ENCODE assay signal across 10 cellular contexts in the genomic region with DNA sequence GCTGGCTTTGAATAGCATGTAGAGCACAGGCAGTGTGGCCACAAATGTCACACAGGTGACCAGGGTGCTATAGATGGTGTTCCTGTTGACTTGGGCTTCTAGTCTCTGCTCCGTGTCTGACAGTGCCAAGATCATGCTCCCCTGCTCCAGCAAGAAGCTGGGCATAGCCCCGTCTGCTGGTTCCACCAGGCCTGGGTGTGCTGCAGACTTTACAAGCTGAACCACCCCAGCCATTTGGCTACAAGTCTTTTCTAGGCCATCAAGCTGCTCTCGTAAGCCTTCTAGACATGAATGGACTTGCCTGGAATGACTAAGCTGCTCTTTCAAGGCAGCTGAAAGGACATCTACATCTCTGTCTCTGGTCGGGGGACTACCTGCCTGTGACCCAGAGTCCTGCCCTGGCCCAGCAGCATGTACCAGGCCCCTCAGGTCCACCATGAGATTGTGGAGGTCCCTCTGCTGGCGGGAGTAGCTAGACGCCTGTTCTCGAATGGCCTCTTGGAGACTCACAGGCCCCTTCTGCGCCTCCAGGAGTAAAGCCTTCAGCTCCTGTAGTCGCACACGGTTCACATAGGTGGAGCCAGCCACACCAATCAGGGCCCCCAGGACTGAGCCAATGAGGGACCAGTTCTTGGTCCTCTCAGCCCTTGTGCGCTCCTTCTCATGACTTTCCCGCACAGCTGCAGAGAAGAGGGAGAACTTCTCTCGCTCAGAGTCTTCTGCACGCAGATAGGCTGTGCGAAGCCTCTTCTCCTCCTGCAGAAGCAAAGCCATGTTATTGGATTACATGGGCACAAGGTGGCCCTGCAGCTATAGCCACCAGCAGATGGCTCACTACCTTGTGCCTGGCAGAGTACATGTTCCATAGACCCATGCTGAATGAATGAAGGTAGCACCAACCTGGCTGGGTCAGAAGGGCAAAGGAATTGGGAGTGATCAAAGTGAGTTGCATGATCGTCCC. TPM values are rescaled to one million over a fixed set of nuclear protein-coding genes. Genes with fewer than 3 reads are reported as not detected.
DNase-seq lines count a peak whose midpoint lies in the region; ATAC-seq, FAIRE-seq and TF ChIP-seq lines count a peak whose summit lies in the region.
"Had no signal": no experiment of that assay in that cellular context is flagged by ENCODE, and none has a peak within 500 bp of the region (broad histone marks: within the 10 kb centered on the region; RNA-seq: fewer than 3 reads in every experiment).

No MANE protein-coding gene starts in this region.

- H3K4me3 Mint-ChIP-seq in activated CD4-positive, alpha-beta T cell treated with anti-CD3 and anti-CD28 coated beads, Interleukin-2, amount 10 ng/mL, durations not matched to agents 7 days and 5 days = no peak overlapping the region
- no peak overlapping the region for H3K4me3 Mint-ChIP-seq in astrocyte (ENCODE audit: unreplicated experiment)

- intact Hi-C loops in kidney (cut with DNase I) (loop anchor here (10.0 kb wide), 1 partner anchor 158 kb away; no protein-coding TSS in a partner anchor), upper lobe of right lung (cut with DNase I) (no loop called here)

- no peak overlapping the region for H3K4me2 ChIP-seq in astrocyte (ENCODE audit: low read length)

- peaks cover 11% of the 10 kb centered on the region for H3K27me3 Mint-ChIP-seq in activated CD4-positive, alpha-beta T cell treated with anti-CD3 and anti-CD28 coated beads, Interleukin-2, amount 10 ng/mL, durations not matched to agents 7 days and 5 days
- no peaks in the 10 kb centered on the region for H3K27me3 Mint-ChIP-seq in astrocyte (ENCODE audit: low read depth, unreplicated experiment)

- H3K9me3 ChIP-seq in astrocyte (ENCODE audit: insufficient read depth, low read depth, low read length) (no peaks in the 10 kb centered on the region), kidney (ENCODE audit: control insufficient read depth in 1 of 2, low read length in 2 of 2) (no peaks in the 10 kb centered on the region), upper lobe of right lung (no peaks in the 10 kb centered on the region)

- no peak overlapping the region for H3K9ac ChIP-seq in astrocyte (ENCODE audit: low read length)
- peak overlapping the region in 1 of 2 donors; percentile 17 for H3K9ac ChIP-seq in kidney (ENCODE audit: low read length in 2 of 2)

- ATAC-seq in upper lobe of right lung (no peak), GM21515 (IDR thresholded peaks at IDR 0.05; ENCODE audit: unreplicated experiment) (no peak), omental fat pad (ENCODE audit: low FRiP score) (no peak)

- H3K27me3 ChIP-seq in astrocyte (ENCODE audit: insufficient read depth, low read length) (no peaks in the 10 kb centered on the region), upper lobe of right lung (no peaks in the 10 kb centered on the region)

- peaks cover 21% of the 10 kb centered on the region for H3K4me1 Mint-ChIP-seq in activated CD4-positive, alpha-beta T cell treated with anti-CD3 and anti-CD28 coated beads, Interleukin-2, amount 10 ng/mL, durations not matched to agents 7 days and 5 days
- peaks cover 33% of the 10 kb centered on the region for H3K4me1 Mint-ChIP-seq in astrocyte (ENCODE audit: low read depth, unreplicated experiment)

- H3K4me3 ChIP-seq in astrocyte (ENCODE audit: insufficient read depth, low read depth, low read length) = no peak overlapping the region
- H3K4me3 ChIP-seq in kidney (ENCODE audit: low read length in 2 of 2) = peak overlapping the region in 1 of 2 donors; percentile 62
- H3K4me3 ChIP-seq in upper lobe of right lung = no peak overlapping the region

- H3K4me1 ChIP-seq in astrocyte (ENCODE audit: insufficient read depth, low read length) = peaks cover 34% of the 10 kb centered on the region
- peaks cover 32 to 52% of the 10 kb centered on the region in 2 donors for H3K4me1 ChIP-seq in kidney (ENCODE audit: control insufficient read depth in 1 of 2, insufficient read depth in 1 of 2, low read depth in 1 of 2, low read length in 2 of 2)
- H3K4me1 ChIP-seq in upper lobe of right lung = peaks cover 30% of the 10 kb centered on the region

- POLR2A ChIA-PET in activated CD4-positive, alpha-beta T cell treated with anti-CD3 and anti-CD28 coated beads, Interleukin-2, amount 10 ng/mL, durations not matched to agents 7 days and 5 days (lab: Charles Lee) = no interaction called here

- H3K79me2 ChIP-seq in astrocyte (ENCODE audit: insufficient read depth, low read length) = peaks cover 10% of the 10 kb centered on the region

- H3K36me3 Mint-ChIP-seq in activated CD4-positive, alpha-beta T cell treated with anti-CD3 and anti-CD28 coated beads, Interleukin-2, amount 10 ng/mL, durations not matched to agents 7 days and 5 days (ENCODE audit: low read depth) = peaks cover 19% of the 10 kb centered on the region
- H3K36me3 Mint-ChIP-seq in astrocyte (ENCODE audit: low read depth, unreplicated experiment) = peaks cover 6% of the 10 kb centered on the region

- H3K36me3 ChIP-seq in astrocyte (ENCODE audit: insufficient read depth, low read length) = peaks cover 7% of the 10 kb centered on the region
- no peaks in the 10 kb centered on the region for H3K36me3 ChIP-seq in kidney (ENCODE audit: control insufficient read depth in 1 of 2, insufficient read depth in 2 of 2, low read length in 2 of 2)
- peaks cover 14% of the 10 kb centered on the region for H3K36me3 ChIP-seq in upper lobe of right lung

- no peak for FAIRE-seq in astrocyte (lab: Jason Lieb, UNC)
- FAIRE-seq in kidney (lab: Jason Lieb, UNC) = no peak
- FAIRE-seq in frontal cortex (lab: Jason Lieb, UNC) = no peak

- no peak for TF ChIP-seq CTCF in astrocyte (IDR thresholded peaks at IDR 0.05; ENCODE audit: insufficient read depth, low read depth, low read length)
- TF ChIP-seq CTCF in kidney (IDR thresholded peaks at IDR 0.05; ENCODE audit: borderline replicate concordance, extremely low read depth, insufficient read depth) = no peak
- TF ChIP-seq CTCF in upper lobe of right lung (IDR thresholded peaks at IDR 0.05) = no peak
- no peak for TF ChIP-seq CTCF in omental fat pad (IDR thresholded peaks at IDR 0.05)

- no peaks in the 10 kb centered on the region for H3K9me3 Mint-ChIP-seq in activated CD4-positive, alpha-beta T cell treated with anti-CD3 and anti-CD28 coated beads, Interleukin-2, amount 10 ng/mL, durations not matched to agents 7 days and 5 days
- H3K9me3 Mint-ChIP-seq in astrocyte (ENCODE audit: unreplicated experiment) = no peaks in the 10 kb centered on the region
- H3K9me3 Mint-ChIP-seq: T-helper 1 cell treated with Interleukin-12 subunit alpha and Interleukin-12 subunit beta and Interleukin-4 antibody, amounts not matched to agents 30 μg/mL and 1 μg/mL, for 36 hours had no signal

- H3K27ac Mint-ChIP-seq in activated CD4-positive, alpha-beta T cell treated with anti-CD3 and anti-CD28 coated beads, Interleukin-2, amount 10 ng/mL, durations not matched to agents 7 days and 5 days = no peak overlapping the region
- H3K27ac Mint-ChIP-seq in astrocyte (ENCODE audit: unreplicated experiment) = peak overlapping the region; percentile 84
- H3K27ac Mint-ChIP-seq: T-helper 1 cell treated with Interleukin-12 subunit alpha and Interleukin-12 subunit beta and Interleukin-4 antibody, amounts not matched to agents 30 μg/mL and 1 μg/mL, for 36 hours had no signal

- H4K20me1 ChIP-seq in astrocyte (ENCODE audit: insufficient read depth, low read length) = peaks cover 13% of the 10 kb centered on the region

- H2AFZ ChIP-seq in astrocyte (ENCODE audit: low read depth, low read length) = no peak overlapping the region

- peak; percentile 22 for DNase-seq in activated CD4-positive, alpha-beta T cell treated with anti-CD3 and anti-CD28 coated beads, Interleukin-2, amount 10 ng/mL, durations not matched to agents 7 days and 5 days
- DNase-seq in activated CD4-positive, alpha-beta T cell treated with anti-CD3 and anti-CD28 coated beads, Interleukin-2, amount 50 U/mL, for 1 hour = no peak
- DNase-seq in astrocyte (ENCODE audit: low read depth) (no peak), kidney (no peak), upper lobe of right lung (no peak), omental fat pad (ENCODE audit: low spot score) (no peak), frontal cortex (ENCODE audit: low spot score in 2 of 2) (no peak)
- DNase-seq: stimulated activated CD4-positive, alpha-beta T cell treated with anti-CD3 and anti-CD28 coated beads, Interleukin-4, amount 100 ng/mL, for 24 hours had no signal

- H3K27ac ChIP-seq in astrocyte (ENCODE audit: low read depth, low read length) (peak overlapping the region; percentile 4), kidney (ENCODE audit: low read depth in 2 of 2, low read length in 2 of 2) (peak overlapping the region; percentile 5 to 84), upper lobe of right lung (peak overlapping the region; percentile 4)

- CTCF ChIA-PET in activated CD4-positive, alpha-beta T cell treated with anti-CD3 and anti-CD28 coated beads, Interleukin-2, amount 10 ng/mL, durations not matched to agents 7 days and 5 days (lab: Charles Lee) = interaction anchor here (0.6 to 5.5 kb wide), 10 partner anchors 13 to 389 kb away, joined by 3 to 80 read pairs (median 4); a partner anchor contains a TSS

RNA-seq across cellular contexts. Expression of a gene that starts 2.8 kb away (rescaled TPM):
- total RNA-seq in activated CD4-positive, alpha-beta T cell treated with anti-CD3 and anti-CD28 coated beads, Interleukin-2, amount 10 ng/mL, durations not matched to agents 7 days and 5 days = 1 to 10 TPM; 2.3 to 2.5 TPM
- total RNA-seq in astrocyte (42.0 and 59.2 TPM in 2 replicates), kidney (224 TPM), upper lobe of right lung (103 TPM), omental fat pad (10 to 100 TPM; 66.7 to 91.3 (median 77.1) TPM), frontal cortex (32.2 TPM)
- 101 TPM for polyA plus RNA-seq in kidney (ENCODE audit: insufficient read depth, low read depth, low replicate concordance)

RNA-seq across cellular contexts. Expression of a gene that starts 7.2 kb away (rescaled TPM):
- total RNA-seq in activated CD4-positive, alpha-beta T cell treated with anti-CD3 and anti-CD28 coated beads, Interleukin-2, amount 10 ng/mL, durations not matched to agents 7 days and 5 days = 10 to 100 TPM; 11.6 to 15.1 TPM
- 16.4 and 16.5 TPM in 2 replicates for total RNA-seq in astrocyte
- 13.8 TPM for total RNA-seq in kidney
- 32.8 TPM for polyA plus RNA-seq in kidney (ENCODE audit: insufficient read depth, low read depth, low replicate concordance)
- total RNA-seq in upper lobe of right lung = 11.4 TPM
- 10 to 100 TPM; 11.6 to 15.1 (median 13.6) TPM for total RNA-seq in omental fat pad
- total RNA-seq in frontal cortex = 12.6 TPM

RNA-seq across cellular contexts. Expression of a gene that starts 7.4 kb away (rescaled TPM):
- 100 to 1,000 TPM; 285 to 290 TPM for total RNA-seq in activated CD4-positive, alpha-beta T cell treated with anti-CD3 and anti-CD28 coated beads, Interleukin-2, amount 10 ng/mL, durations not matched to agents 7 days and 5 days
- total RNA-seq in astrocyte (252 and 272 TPM in 2 replicates), kidney (195 TPM), upper lobe of right lung (169 TPM), omental fat pad (100 to 1,000 TPM; 239 to 266 (median 255) TPM), frontal cortex (99.9 TPM)
- polyA plus RNA-seq in kidney (ENCODE audit: insufficient read depth, low read depth, low replicate concordance) = 631 TPM

RNA-seq across cellular contexts. Expression of a gene that starts 13.8 kb away (rescaled TPM):
- total RNA-seq in activated CD4-positive, alpha-beta T cell treated with anti-CD3 and anti-CD28 coated beads, Interleukin-2, amount 10 ng/mL, durations not matched to agents 7 days and 5 days = 10 to 100 TPM; 17.4 to 19.4 TPM
- total RNA-seq in astrocyte (6.2 and 6.6 TPM in 2 replicates), kidney (6.7 TPM), upper lobe of right lung (5.3 TPM), omental fat pad (1 to 10 TPM; 4.0 to 6.5 (median 5.5) TPM), frontal cortex (7.3 TPM)
- 5.4 TPM for polyA plus RNA-seq in kidney (ENCODE audit: insufficient read depth, low read depth, low replicate concordance)
